11 cellular contexts compared by ENCODE assay signal in the genomic region with DNA sequence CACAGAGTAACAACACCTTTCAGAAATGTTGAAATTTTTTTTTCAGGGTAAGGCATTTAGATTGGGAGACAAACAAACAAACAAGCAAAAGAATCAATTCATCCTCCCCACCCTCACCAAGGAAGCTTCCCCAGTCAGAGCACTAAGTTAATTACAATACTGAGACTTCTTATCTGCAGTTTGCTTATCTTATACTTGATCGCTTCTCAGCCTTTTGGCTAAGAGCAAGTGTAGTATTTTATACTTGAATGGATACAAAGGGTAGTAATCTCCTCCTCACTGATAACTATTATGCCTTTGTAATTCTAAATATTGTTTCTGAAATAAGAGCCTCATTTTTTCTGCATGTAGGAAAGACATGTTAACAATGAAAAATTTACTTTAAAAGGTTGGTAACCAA.
"Had no signal": no experiment of that assay in that cellular context is flagged by ENCODE, and none has a peak within 500 bp of the region (broad histone marks: within the 10 kb centered on the region; RNA-seq: fewer than 3 reads in every experiment).

No MANE protein-coding gene starts in this region.

- FAIRE-seq: H1, H54 had no signal

- H3K27ac Mint-ChIP-seq: GM23338, HFFc6 had no signal

- H2AFZ ChIP-seq: GM23248, GM23338 had no signal

- ATAC-seq: GM23338, HCT116 had no signal

- H3K4me3 ChIP-seq: GM23248, GM23338, HAP-1 had no signal

- H3K4me3 Mint-ChIP-seq: GM23338, H9, HFFc6 had no signal

- H3K4me2 ChIP-seq: GM23338 had no signal

- H3K9ac ChIP-seq: GM23248 had no signal

- DNase-seq: GM23248, GOT3, H7, H9, HCEC 1CT, HFFc6 had no signal

- H3K27ac ChIP-seq: GM23248 had no signal

- H3K36me3 ChIP-seq: HAP-1 had no signal
